In genomic region chr19:46828484-46828883, GRCh38 we compare ENCODE assay signal across 1 cellular context.
A peak's percentile ranks its signal among the peaks of the same experiment; 100 is the strongest.
TF ChIP-seq lines count a peak whose summit lies in the region.

No MANE protein-coding gene starts in this region.

TF ChIP-seq in HepG2, 621 proteins besides CTCF, POLR2A, EP300 and RAD21:
- TF ChIP-seq CREB1 (IDR thresholded peaks at IDR 0.05) (peak; percentile 21; the same call in 1 of the 2 replicates), CREB1 (CRISPR knock-in tag; IDR thresholded peaks at IDR 0.05) (no peak), GMEB2 (CRISPR knock-in tag; IDR thresholded peaks at IDR 0.05; ENCODE audit: low read depth) (no peak), POLR2AphosphoS2 (IDR thresholded peaks at IDR 0.05; ENCODE audit: low read depth, low read length) (no peak)
- TF ChIP-seq, protein P1, sequence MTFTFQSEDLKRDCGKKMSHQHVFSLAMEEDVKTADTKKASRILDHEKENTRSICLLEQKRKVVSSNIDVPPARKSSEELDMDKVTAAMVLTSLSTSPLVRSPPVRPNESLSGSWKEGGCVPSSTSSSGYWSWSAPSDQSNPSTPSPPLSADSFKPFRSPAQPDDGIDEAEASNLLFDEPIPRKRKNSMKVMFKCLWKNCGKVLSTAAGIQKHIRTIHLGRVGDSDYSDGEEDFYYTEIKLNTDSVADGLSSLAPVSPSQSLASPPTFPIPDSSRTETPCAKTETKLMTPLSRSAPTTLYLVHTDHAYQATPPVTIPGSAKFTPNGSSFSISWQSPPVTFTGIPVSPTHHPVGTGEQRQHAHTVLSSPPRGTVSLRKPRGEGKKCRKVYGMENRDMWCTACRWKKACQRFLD (CRISPR knock-in tag; IDR thresholded peaks at IDR 0.05; ENCODE audit: borderline replicate concordance), result no peak
